In genomic region chr9:96553070-96553469, GRCh38 we compare ENCODE assay signal across 15 cellular contexts.
DNase-seq lines count a peak whose midpoint lies in the region; ATAC-seq and TF ChIP-seq lines count a peak whose summit lies in the region.
"Had no signal": no experiment of that assay in that cellular context is flagged by ENCODE, and none has a peak within 500 bp of the region (broad histone marks: within the 10 kb centered on the region; RNA-seq: fewer than 3 reads in every experiment).

No MANE protein-coding gene starts in this region.

- TF ChIP-seq CTCF in fibroblast of mammary gland (conservative IDR thresholded peaks at IDR 0.05; ENCODE audit: control insufficient read depth, insufficient read depth, low read depth, low read length) (no peak), progenitor cell of endocrine pancreas (IDR thresholded peaks at IDR 0.05; ENCODE audit: unreplicated experiment) (no peak)

- H3K4me3 Mint-ChIP-seq in stimulated activated effector memory CD8-positive, alpha-beta T cell treated with anti-CD3 and anti-CD28 coated beads, Interleukin-12 subunit alpha, Interleukin-12 subunit beta, amount 100 ng/mL, for 72 hours: peak overlapping the region; percentile 22
- H3K4me3 Mint-ChIP-seq in natural killer cell treated with Interleukin-12 subunit alpha and Interleukin-12 subunit beta and Interleukin-15 and Interleukin-18, amount 100 ng/mL, for 72 hours: no peak overlapping the region
- no peak overlapping the region for H3K4me3 Mint-ChIP-seq in progenitor cell of endocrine pancreas (ENCODE audit: low read depth)

- H3K36me3 Mint-ChIP-seq in stimulated activated effector memory CD8-positive, alpha-beta T cell treated with anti-CD3 and anti-CD28 coated beads, Interleukin-12 subunit alpha, Interleukin-12 subunit beta, amount 100 ng/mL, for 72 hours: no peaks in the 10 kb centered on the region
- no peaks in the 10 kb centered on the region for H3K36me3 Mint-ChIP-seq in natural killer cell treated with Interleukin-12 subunit alpha and Interleukin-12 subunit beta and Interleukin-15 and Interleukin-18, amount 100 ng/mL, for 72 hours
- peaks cover 3% of the 10 kb centered on the region for H3K36me3 Mint-ChIP-seq in progenitor cell of endocrine pancreas (ENCODE audit: insufficient read depth)

- H3K27me3 Mint-ChIP-seq in natural killer cell treated with Interleukin-12 subunit alpha and Interleukin-12 subunit beta and Interleukin-15 and Interleukin-18, amount 100 ng/mL, for 72 hours: peaks cover 0 to 13% of the 10 kb centered on the region in 2 donors
- no peaks in the 10 kb centered on the region for H3K27me3 Mint-ChIP-seq in progenitor cell of endocrine pancreas

- H3K4me3 ChIP-seq in fibroblast of mammary gland (ENCODE audit: control insufficient read depth, low read depth, low read length): no peak overlapping the region
- H3K4me3 ChIP-seq: transverse colon had no signal

- ATAC-seq in SK-N-SH treated with all-trans-retinoic acid at 6 μM for 48 hours (peak; percentile 47), GM19035 (IDR thresholded peaks at IDR 0.05; ENCODE audit: unreplicated experiment) (no peak)
- peak; percentile 46 for ATAC-seq in stimulated activated effector memory CD8-positive, alpha-beta T cell treated with anti-CD3 and anti-CD28 coated beads, Interleukin-12 subunit alpha, Interleukin-12 subunit beta, amount 100 ng/mL, for 72 hours
- no peak for ATAC-seq in natural killer cell treated with Interleukin-12 subunit alpha and Interleukin-12 subunit beta and Interleukin-15 and Interleukin-18, amount 100 ng/mL, for 72 hours
- ATAC-seq: left colon had no signal

- H3K27ac Mint-ChIP-seq in stimulated activated effector memory CD8-positive, alpha-beta T cell treated with anti-CD3 and anti-CD28 coated beads, Interleukin-12 subunit alpha, Interleukin-12 subunit beta, amount 100 ng/mL, for 72 hours: peak overlapping the region; percentile 10
- no peak overlapping the region for H3K27ac Mint-ChIP-seq in natural killer cell treated with Interleukin-12 subunit alpha and Interleukin-12 subunit beta and Interleukin-15 and Interleukin-18, amount 100 ng/mL, for 72 hours
- H3K27ac Mint-ChIP-seq in progenitor cell of endocrine pancreas: no peak overlapping the region

- no peaks in the 10 kb centered on the region for H3K9me3 Mint-ChIP-seq in stimulated activated effector memory CD8-positive, alpha-beta T cell treated with anti-CD3 and anti-CD28 coated beads, Interleukin-12 subunit alpha, Interleukin-12 subunit beta, amount 100 ng/mL, for 72 hours
- no peaks in the 10 kb centered on the region for H3K9me3 Mint-ChIP-seq in natural killer cell treated with Interleukin-12 subunit alpha and Interleukin-12 subunit beta and Interleukin-15 and Interleukin-18, amount 100 ng/mL, for 72 hours
- H3K9me3 Mint-ChIP-seq in progenitor cell of endocrine pancreas (ENCODE audit: low read depth): no peaks in the 10 kb centered on the region

- intact Hi-C loops in posterior vena cava (cut with DNase I): no loop called here

- peak; percentile 83 for DNase-seq in GM04503 (ENCODE audit: low read depth)
- peak; percentile 94 for DNase-seq in fibroblast of mammary gland (ENCODE audit: low read depth)
- DNase-seq in stimulated activated effector memory CD8-positive, alpha-beta T cell treated with anti-CD3 and anti-CD28 coated beads, Interleukin-12 subunit alpha, Interleukin-12 subunit beta, amount 100 ng/mL, for 72 hours (ENCODE audit: low spot score in 2 of 2): no peak
- DNase-seq in natural killer cell treated with Interleukin-12 subunit alpha and Interleukin-12 subunit beta and Interleukin-15 and Interleukin-18, amount 100 ng/mL, for 72 hours (ENCODE audit: low spot score): no peak
- no peak for DNase-seq in posterior vena cava (ENCODE audit: low spot score)
- DNase-seq in progenitor cell of endocrine pancreas (ENCODE audit: low spot score, unreplicated experiment): no peak
- DNase-seq: activated CD4-positive, alpha-beta T cell treated with anti-CD3 and anti-CD28 coated beads for 4 hours; Karpas-422; left colon; NCI-H446 treated with DMSO at 0.1 percent for 48 hours; occipital lobe; stimulated activated CD4-positive, alpha-beta T cell treated with anti-CD3 and anti-CD28 coated beads, Interleukin-4, amount 100 ng/mL, for 4 hours; transverse colon had no signal

- peaks cover 27% of the 10 kb centered on the region for H3K4me1 Mint-ChIP-seq in stimulated activated effector memory CD8-positive, alpha-beta T cell treated with anti-CD3 and anti-CD28 coated beads, Interleukin-12 subunit alpha, Interleukin-12 subunit beta, amount 100 ng/mL, for 72 hours
- peaks cover 0 to 9% of the 10 kb centered on the region in 2 donors for H3K4me1 Mint-ChIP-seq in natural killer cell treated with Interleukin-12 subunit alpha and Interleukin-12 subunit beta and Interleukin-15 and Interleukin-18, amount 100 ng/mL, for 72 hours (ENCODE audit: low read depth in 2 of 2)
- H3K4me1 Mint-ChIP-seq in progenitor cell of endocrine pancreas (ENCODE audit: low read depth): peaks cover 19% of the 10 kb centered on the region

TF ChIP-seq in SK-N-SH treated with all-trans-retinoic acid at 6 μM for 48 hours, 23 proteins besides CTCF, POLR2A, EP300 and RAD21:
- TF ChIP-seq TCF4 (CRISPR knock-in tag; IDR thresholded peaks at IDR 0.05; ENCODE audit: borderline replicate concordance) (no peak), CSRNP3 (CRISPR knock-in tag; IDR thresholded peaks at IDR 0.05) (no peak), POU6F1 (CRISPR knock-in tag; IDR thresholded peaks at IDR 0.05; ENCODE audit: borderline replicate concordance, low read depth) (no peak), PPARA (CRISPR knock-in tag; IDR thresholded peaks at IDR 0.05; ENCODE audit: borderline replicate concordance) (no peak)

Comparison
In these comparisons a context has a peak if more than half of its experiments do, and no peak if none do; other contexts are left out.
1. DNase-seq: peak in GM04503 (single experiment) and fibroblast of mammary gland (single experiment); none in stimulated activated effector memory CD8-positive, alpha-beta T cell treated with anti-CD3 and anti-CD28 coated beads, Interleukin-12 subunit alpha, Interleukin-12 subunit beta, amount 100 ng/mL, for 72 hours (0 of 2), natural killer cell treated with Interleukin-12 subunit alpha and Interleukin-12 subunit beta and Interleukin-15 and Interleukin-18, amount 100 ng/mL, for 72 hours (single experiment), posterior vena cava (single experiment) and progenitor cell of endocrine pancreas (single experiment).
2. ATAC-seq: peak in SK-N-SH treated with all-trans-retinoic acid at 6 μM for 48 hours (single experiment) and stimulated activated effector memory CD8-positive, alpha-beta T cell treated with anti-CD3 and anti-CD28 coated beads, Interleukin-12 subunit alpha, Interleukin-12 subunit beta, amount 100 ng/mL, for 72 hours (single experiment); none in natural killer cell treated with Interleukin-12 subunit alpha and Interleukin-12 subunit beta and Interleukin-15 and Interleukin-18, amount 100 ng/mL, for 72 hours (0 of 2) and GM19035 (single experiment).